In genomic region chr17:40299159-40299757, GRCh38 we compare ENCODE assay signal across 7 cellular contexts. TPM values are rescaled to one million over a fixed set of nuclear protein-coding genes. Genes with fewer than 3 reads are reported as not detected.
A peak's percentile ranks its signal among the peaks of the same experiment; 100 is the strongest.
DNase-seq lines count a peak whose midpoint lies in the region; TF ChIP-seq lines count a peak whose summit lies in the region.
"Not testable (repeated sequence)": the region's sequence is repeated elsewhere in the genome, so short reads cannot be mapped to it uniquely, and the experiment has no call there.

No MANE protein-coding gene starts in this region.

- H3K9me3 Mint-ChIP-seq in osteocyte (ENCODE audit: unreplicated experiment): not testable (repeated sequence)

- not testable (repeated sequence) for H3K79me2 ChIP-seq in GM23248 (ENCODE audit: insufficient read depth); SK-N-SH (ENCODE audit: insufficient read depth)

- H4K20me1 ChIP-seq in GM23248 (ENCODE audit: insufficient read depth); SK-N-SH (ENCODE audit: insufficient read depth): not testable (repeated sequence)

- not testable (repeated sequence) for H3K9me2 ChIP-seq in GM23248 (ENCODE audit: insufficient read depth); SK-N-SH

- not testable (repeated sequence) for H3K4me2 ChIP-seq in GM23248 (ENCODE audit: unreplicated experiment); mesenchymal stem cell (ENCODE audit: low read length, poor library complexity, severe bottlenecking)
- H3K4me2 ChIP-seq in SK-N-SH: peak overlapping the region; percentile 15; the same call in 1 of the 2 replicates

- not testable (repeated sequence) for TF ChIP-seq RAD21 in SK-N-SH (IDR thresholded peaks at IDR 0.05; ENCODE audit: low read length)

- not testable (repeated sequence) for H3K14ac ChIP-seq in mesenchymal stem cell (ENCODE audit: low read length in 2 of 2)

- 68 to 73% methylated on average over 6 to 7 of the region's 7 CpGs for WGBS in GM23248 (ENCODE audit: low coverage in 1 of 2, low lambda C conversion rate in 2 of 2, missing lambda C conversion rate in 2 of 2), 2 experiments
- WGBS in SK-N-SH (ENCODE audit: low lambda C conversion rate): 90% methylated on average over 7 of the region's 7 CpGs
- 97% methylated on average over 7 of the region's 7 CpGs for WGBS in mesenchymal stem cell

- TF ChIP-seq CTCF in SK-N-SH (IDR thresholded peaks at IDR 0.05); left ventricle myocardium inferior (IDR thresholded peaks at IDR 0.05; ENCODE audit: borderline replicate concordance); osteocyte (IDR thresholded peaks at IDR 0.05): not testable (repeated sequence)

- peaks cover 38% of the 10 kb centered on the region for H3K4me1 Mint-ChIP-seq in osteocyte (ENCODE audit: unreplicated experiment)

- H3K9ac ChIP-seq in GM23248; SK-N-SH; mesenchymal stem cell (ENCODE audit: low read length): not testable (repeated sequence)

- H2AK5ac ChIP-seq in mesenchymal stem cell (ENCODE audit: low read length, severe bottlenecking): peak overlapping the region; percentile 63

- H3K79me1 ChIP-seq in mesenchymal stem cell (replicated peaks; ENCODE audit: low read length, poor library complexity, severe bottlenecking): not testable (repeated sequence)

- DNase-seq in GM23248 (peak; percentile 61), amniotic epithelial cell (ENCODE audit: low read depth) (peak; percentile 28), fibroblast of gingiva (ENCODE audit: low read depth) (peak; percentile 80)
- not testable (repeated sequence) for DNase-seq in SK-N-SH; left ventricle myocardium inferior; mesenchymal stem cell; osteocyte (ENCODE audit: extremely low spot score, unreplicated experiment)

- H3K4me3 ChIP-seq in GM23248; SK-N-SH (ENCODE audit: low read depth in 2 of 2, low read length in 1 of 2); left ventricle myocardium inferior; mesenchymal stem cell (ENCODE audit: insufficient read depth in 1 of 2, low read depth in 1 of 2, low read length in 2 of 2): not testable (repeated sequence)

- not testable (repeated sequence) for H3K4ac ChIP-seq in mesenchymal stem cell (ENCODE audit: low read depth in 1 of 2, low read length in 2 of 2)

- TF ChIP-seq EP300 in SK-N-SH (IDR thresholded peaks at IDR 0.05; ENCODE audit: borderline replicate concordance in 1 of 2, low read depth in 1 of 2, low read length in 1 of 2): not testable (repeated sequence)

- H3K18ac ChIP-seq in mesenchymal stem cell (ENCODE audit: low read depth in 1 of 2, low read length in 2 of 2): not testable (repeated sequence)

- peaks cover 22% of the 10 kb centered on the region for H3K4me1 ChIP-seq in GM23248 (ENCODE audit: insufficient read depth)
- peaks cover 17 to 24% of the 10 kb centered on the region in 2 experiments for H3K4me1 ChIP-seq in SK-N-SH (ENCODE audit: control insufficient read depth in 1 of 2, insufficient read depth in 2 of 2, low read depth in 1 of 2, low read length in 1 of 2)
- peaks cover 54% of the 10 kb centered on the region for H3K4me1 ChIP-seq in left ventricle myocardium inferior
- H3K4me1 ChIP-seq in mesenchymal stem cell (ENCODE audit: control insufficient read depth, insufficient read depth, low read depth, low read length): not testable (repeated sequence)

- not testable (repeated sequence) for H4K8ac ChIP-seq in mesenchymal stem cell (ENCODE audit: low read length)

- not testable (repeated sequence) for H3K27me3 Mint-ChIP-seq in osteocyte (ENCODE audit: unreplicated experiment)

- not testable (repeated sequence) for H2BK5ac ChIP-seq in mesenchymal stem cell (ENCODE audit: low read depth, low read length, poor library complexity, severe bottlenecking)

- not testable (repeated sequence) for H3K36me3 Mint-ChIP-seq in osteocyte (ENCODE audit: unreplicated experiment)

- intact Hi-C loops in left ventricle myocardium inferior (cut with micrococcal nuclease): loop anchor here (10.0 kb wide), 1 partner anchor 94 kb away; no protein-coding TSS in a partner anchor

- not testable (repeated sequence) for H2BK12ac ChIP-seq in mesenchymal stem cell (ENCODE audit: low read length in 2 of 2)

- H4K91ac ChIP-seq in mesenchymal stem cell (ENCODE audit: low read length): not testable (repeated sequence)

- POLR2A ChIA-PET in SK-N-SH (lab: Yijun Ruan, JAX): interaction anchor here (1.2 kb wide), 1 partner anchor 56 kb away, joined by 4 read pairs; no protein-coding TSS in a partner anchor

- not testable (repeated sequence) for H3K27ac ChIP-seq in GM23248; mesenchymal stem cell (ENCODE audit: low read length, poor library complexity, severe bottlenecking)
- H3K27ac ChIP-seq in SK-N-SH (ENCODE audit: low read depth in 2 of 2, low read length in 1 of 2) (peak overlapping the region; percentile 3 to 29; a peak in 1 of 4 replicates), left ventricle myocardium inferior (replicated peaks) (peak overlapping the region; percentile 48)

- H3K23ac ChIP-seq in mesenchymal stem cell (ENCODE audit: low read length in 2 of 2): not testable (repeated sequence)

- not testable (repeated sequence) for H2BK120ac ChIP-seq in mesenchymal stem cell (ENCODE audit: low read depth, low read length)

- in situ Hi-C loops in GM23248 (cut with MboI): not testable (repeated sequence)

- CTCF ChIA-PET in SK-N-SH (lab: Yijun Ruan, JAX): interaction anchor here (0.8 to 36.0 kb wide), 10 partner anchors 9 to 234 kb away, joined by 3 to 1706 read pairs (median 8); partner anchors contain the start of gene GJD3

- not testable (repeated sequence) for H3K27me3 ChIP-seq in GM23248 (replicated peaks; ENCODE audit: insufficient read depth); SK-N-SH (ENCODE audit: insufficient read depth); left ventricle myocardium inferior (ENCODE audit: low read depth); mesenchymal stem cell (ENCODE audit: control insufficient read depth in 1 of 2, insufficient read depth in 1 of 2, low read length in 2 of 2)

- H2AFZ ChIP-seq in GM23248; SK-N-SH (ENCODE audit: low read depth); mesenchymal stem cell (ENCODE audit: low read depth, low read length): not testable (repeated sequence)

- H3F3A ChIP-seq in GM23248 (ENCODE audit: insufficient read depth): peaks cover 37% of the 10 kb centered on the region
- H3F3A ChIP-seq in SK-N-SH (replicated peaks; ENCODE audit: insufficient read depth): peaks cover 33% of the 10 kb centered on the region

- not testable (repeated sequence) for H3K4me3 Mint-ChIP-seq in osteocyte (ENCODE audit: unreplicated experiment)

- H2BK15ac ChIP-seq in mesenchymal stem cell (ENCODE audit: low read depth, poor library complexity, severe bottlenecking): not testable (repeated sequence)

- not testable (repeated sequence) for H3K9me3 ChIP-seq in GM23248 (ENCODE audit: low read depth); SK-N-SH; left ventricle myocardium inferior (replicated peaks); mesenchymal stem cell (ENCODE audit: control insufficient read depth, low read length)

- not testable (repeated sequence) for H3K36me3 ChIP-seq in GM23248 (ENCODE audit: low read depth); left ventricle myocardium inferior
- H3K36me3 ChIP-seq in SK-N-SH (replicated peaks in 1 of 2; ENCODE audit: control insufficient read depth in 1 of 2, insufficient read depth in 2 of 2, low read length in 1 of 2) (peaks cover 13 to 20% of the 10 kb centered on the region in 2 experiments), mesenchymal stem cell (ENCODE audit: control insufficient read depth in 1 of 2, insufficient read depth in 2 of 2, low read depth in 1 of 2, low read length in 2 of 2) (peaks cover 3 to 28% of the 10 kb centered on the region in 2 experiments)

- peak overlapping the region; percentile 72 for H3K27ac Mint-ChIP-seq in osteocyte (ENCODE audit: unreplicated experiment)

TF ChIP-seq in SK-N-SH, 30 proteins besides CTCF, POLR2A, EP300 and RAD21:
- peak; percentile 22; the same call in 1 of the 2 replicates for TF ChIP-seq TCF12 (IDR thresholded peaks at IDR 0.05)

RNA-seq across cellular contexts. Expression of gene RARA, which starts 9.7 kb away (rescaled TPM):
- 32.2 and 38.9 TPM in 2 replicates for total RNA-seq in GM23248 (2014; rRNA removed; shearing (Covaris generic))
- polyA plus RNA-seq in GM23248 (2016; fragmentation: Nextera tagmentation; extraction: Ambion mirVana): 23.7 and 24.5 TPM in 2 replicates
- polyA plus RNA-seq in SK-N-SH (2012; rRNA removed): 8.9 and 13.3 TPM in 2 replicates
- polyA plus RNA-seq in SK-N-SH (2012; cell fraction: cytosol; rRNA removed): 6.9 and 9.6 TPM in 2 replicates
- polyA plus RNA-seq in SK-N-SH (2012; cell fraction: nucleus; rRNA removed): 13.2 and 15.0 TPM in 2 replicates
- 17.1 TPM for total RNA-seq in left ventricle myocardium inferior
- polyA plus RNA-seq in mesenchymal stem cell (2013, experiment 1 of 2): 32.6 TPM
- 32.1 TPM for polyA plus RNA-seq in mesenchymal stem cell (2013, experiment 2 of 2)
- total RNA-seq in osteocyte: 62.6 and 65.2 TPM in 2 replicates

RNA-seq across cellular contexts. Expression of gene CDC6, which starts 11.6 kb away (rescaled TPM):
- 12.4 and 13.4 TPM in 2 replicates for total RNA-seq in GM23248 (2014; rRNA removed; shearing (Covaris generic))
- polyA plus RNA-seq in GM23248 (2016; fragmentation: Nextera tagmentation; extraction: Ambion mirVana) (8.8 and 9.8 TPM in 2 replicates), SK-N-SH (2012; rRNA removed) (12.7 and 12.8 TPM in 2 replicates)
- 15.2 and 16.8 TPM in 2 replicates for polyA plus RNA-seq in SK-N-SH (2012; cell fraction: cytosol; rRNA removed)
- 8.3 and 11.7 TPM in 2 replicates for polyA plus RNA-seq in SK-N-SH (2012; cell fraction: nucleus; rRNA removed)
- total RNA-seq in left ventricle myocardium inferior (0.55 TPM), osteocyte (6.7 and 10.8 TPM in 2 replicates)
- polyA plus RNA-seq in mesenchymal stem cell (2013, experiment 1 of 2): 8.5 TPM
- polyA plus RNA-seq in mesenchymal stem cell (2013, experiment 2 of 2): 9.1 TPM
